8 cellular contexts compared by ENCODE assay signal in the genomic region with DNA sequence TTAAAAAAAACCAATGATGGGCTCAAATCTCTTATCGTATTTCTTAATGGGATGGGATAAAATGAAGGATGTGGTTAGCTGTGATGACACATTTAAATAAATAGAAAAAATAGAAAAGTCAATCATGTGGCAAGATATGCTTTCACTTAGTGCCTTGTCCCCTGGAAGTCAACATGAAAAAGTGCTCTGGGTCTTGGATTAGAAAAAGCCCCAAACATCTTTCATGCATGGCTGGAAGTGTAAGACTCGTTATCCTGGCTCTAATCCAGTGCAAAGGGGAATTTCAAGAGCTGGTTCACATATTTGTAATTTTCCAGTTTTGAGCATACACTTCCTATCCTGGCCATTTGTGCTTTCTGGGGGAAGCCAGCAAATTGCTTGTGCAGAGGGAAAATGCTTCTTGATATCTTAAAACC.
A peak's percentile ranks its signal among the peaks of the same experiment; 100 is the strongest.
DNase-seq lines count a peak whose midpoint lies in the region; ATAC-seq and TF ChIP-seq lines count a peak whose summit lies in the region.
"Had no signal": no experiment of that assay in that cellular context is flagged by ENCODE, and none has a peak within 500 bp of the region (broad histone marks: within the 10 kb centered on the region; RNA-seq: fewer than 3 reads in every experiment).

No MANE protein-coding gene starts in this region.

- intact Hi-C loops in sciatic nerve (cut with DNase I) = no loop called here

- DNase-seq in GM04504 (ENCODE audit: low read depth) (peak; percentile 44), NCI-H226 (peak; percentile 27), fibroblast of mammary gland (ENCODE audit: low read depth) (peak; percentile 38), sciatic nerve (ENCODE audit: low spot score) (no peak), nephron progenitor cell (no peak), NCI-H146 (lab: John Stamatoyannopoulos, UW) (no peak)
- DNase-seq: left colon had no signal

- H3K27me3 Mint-ChIP-seq in nephron progenitor cell (ENCODE audit: low read depth, poor library complexity) = peaks cover 20% of the 10 kb centered on the region
- peaks cover 25% of the 10 kb centered on the region for H3K27me3 Mint-ChIP-seq in stimulated activated memory B cell treated with anti-CD40 and anti-IgM and Interleukin-4, amounts not matched to agents 10 μg/mL and 1 μg/mL and 100 μg/mL, for 72 hours

- H3K36me3 Mint-ChIP-seq in nephron progenitor cell (ENCODE audit: low read depth) = no peaks in the 10 kb centered on the region
- no peaks in the 10 kb centered on the region for H3K36me3 Mint-ChIP-seq in stimulated activated memory B cell treated with anti-CD40 and anti-IgM and Interleukin-4, amounts not matched to agents 10 μg/mL and 1 μg/mL and 100 μg/mL, for 72 hours

- no peak overlapping the region for H3K4me3 Mint-ChIP-seq in nephron progenitor cell
- no peak overlapping the region for H3K4me3 Mint-ChIP-seq in stimulated activated memory B cell treated with anti-CD40 and anti-IgM and Interleukin-4, amounts not matched to agents 10 μg/mL and 1 μg/mL and 100 μg/mL, for 72 hours

- H3K9me3 Mint-ChIP-seq in nephron progenitor cell = no peaks in the 10 kb centered on the region
- H3K9me3 Mint-ChIP-seq in stimulated activated memory B cell treated with anti-CD40 and anti-IgM and Interleukin-4, amounts not matched to agents 10 μg/mL and 1 μg/mL and 100 μg/mL, for 72 hours = no peaks in the 10 kb centered on the region

- H3K4me3 ChIP-seq in fibroblast of mammary gland (ENCODE audit: control insufficient read depth, low read depth, low read length) = no peak overlapping the region

- TF ChIP-seq CTCF in fibroblast of mammary gland (conservative IDR thresholded peaks at IDR 0.05; ENCODE audit: control insufficient read depth, insufficient read depth, low read depth, low read length) (no peak), nephron progenitor cell (IDR thresholded peaks at IDR 0.05) (no peak)

- peak; percentile 70 for ATAC-seq in sciatic nerve
- no peak for ATAC-seq in stimulated activated memory B cell treated with anti-CD40 and anti-IgM and Interleukin-4, amounts not matched to agents 10 μg/mL and 1 μg/mL and 100 μg/mL, for 72 hours
- ATAC-seq: left colon had no signal

- H3K4me1 Mint-ChIP-seq in nephron progenitor cell = peaks cover 49% of the 10 kb centered on the region
- peaks cover 11% of the 10 kb centered on the region for H3K4me1 Mint-ChIP-seq in stimulated activated memory B cell treated with anti-CD40 and anti-IgM and Interleukin-4, amounts not matched to agents 10 μg/mL and 1 μg/mL and 100 μg/mL, for 72 hours

- H3K27ac Mint-ChIP-seq in nephron progenitor cell = no peak overlapping the region
- H3K27ac Mint-ChIP-seq in stimulated activated memory B cell treated with anti-CD40 and anti-IgM and Interleukin-4, amounts not matched to agents 10 μg/mL and 1 μg/mL and 100 μg/mL, for 72 hours = no peak overlapping the region

Comparison
In these comparisons a context has a peak if more than half of its experiments do, and no peak if none do; other contexts are left out.
1. DNase-seq: peak in GM04504 (single experiment), NCI-H226 (single experiment) and fibroblast of mammary gland (single experiment); none in sciatic nerve (single experiment), nephron progenitor cell (single experiment) and NCI-H146 (single experiment).